ENCODE assay signal across 9 cellular contexts in genomic region chr1:56330400-56331026, GRCh38.
A peak's percentile ranks its signal among the peaks of the same experiment; 100 is the strongest.
DNase-seq lines count a peak whose midpoint lies in the region; ATAC-seq lines count a peak whose summit lies in the region.
"Had no signal": no experiment of that assay in that cellular context is flagged by ENCODE, and none has a peak within 500 bp of the region (broad histone marks: within the 10 kb centered on the region; RNA-seq: fewer than 3 reads in every experiment).

No MANE protein-coding gene starts in this region.

- intact Hi-C loops in activated naive CD4-positive, alpha-beta T cell treated with anti-CD3 and anti-CD28 coated beads for 36 hours (cut with micrococcal nuclease), result no loop called here

- H3K4me3 Mint-ChIP-seq in activated naive CD4-positive, alpha-beta T cell treated with anti-CD3 and anti-CD28 coated beads for 36 hours, result no peak overlapping the region
- no peak overlapping the region for H3K4me3 Mint-ChIP-seq in activated T-helper 17 cell treated with anti-CD3 and anti-CD28 coated beads, Interleukin-2, amount 50 U/mL, for 72 hours
- no peak overlapping the region for H3K4me3 Mint-ChIP-seq in stimulated activated naive B cell treated with anti-CD40 and anti-IgM and Interleukin-4, amounts not matched to agents 10 μg/mL and 1 μg/mL and 100 μg/mL, for 72 hours
- H3K4me3 Mint-ChIP-seq in activated CD4-positive, alpha-beta T cell treated with anti-CD3 and anti-CD28 coated beads, Interleukin-2, amount 10 ng/mL, durations not matched to agents 7 days and 5 days, result no peak overlapping the region
- H3K4me3 Mint-ChIP-seq: naive B cell had no signal

- no peaks in the 10 kb centered on the region for H3K4me1 Mint-ChIP-seq in activated naive CD4-positive, alpha-beta T cell treated with anti-CD3 and anti-CD28 coated beads for 36 hours (ENCODE audit: low read depth)
- no peaks in the 10 kb centered on the region for H3K4me1 Mint-ChIP-seq in activated T-helper 17 cell treated with anti-CD3 and anti-CD28 coated beads, Interleukin-2, amount 50 U/mL, for 72 hours
- H3K4me1 Mint-ChIP-seq in stimulated activated naive B cell treated with anti-CD40 and anti-IgM and Interleukin-4, amounts not matched to agents 10 μg/mL and 1 μg/mL and 100 μg/mL, for 72 hours, result peaks cover 10 to 12% of the 10 kb centered on the region in 2 donors
- H3K4me1 Mint-ChIP-seq in activated CD4-positive, alpha-beta T cell treated with anti-CD3 and anti-CD28 coated beads, Interleukin-2, amount 10 ng/mL, durations not matched to agents 7 days and 5 days, result peaks cover 5% of the 10 kb centered on the region
- H3K4me1 Mint-ChIP-seq: naive B cell had no signal

- H3K27me3 Mint-ChIP-seq in activated naive CD4-positive, alpha-beta T cell treated with anti-CD3 and anti-CD28 coated beads for 36 hours (ENCODE audit: low read depth), result no peaks in the 10 kb centered on the region
- no peaks in the 10 kb centered on the region for H3K27me3 Mint-ChIP-seq in activated T-helper 17 cell treated with anti-CD3 and anti-CD28 coated beads, Interleukin-2, amount 50 U/mL, for 72 hours
- H3K27me3 Mint-ChIP-seq in stimulated activated naive B cell treated with anti-CD40 and anti-IgM and Interleukin-4, amounts not matched to agents 10 μg/mL and 1 μg/mL and 100 μg/mL, for 72 hours, result no peaks in the 10 kb centered on the region
- H3K27me3 Mint-ChIP-seq in activated CD4-positive, alpha-beta T cell treated with anti-CD3 and anti-CD28 coated beads, Interleukin-2, amount 10 ng/mL, durations not matched to agents 7 days and 5 days, result no peaks in the 10 kb centered on the region

- CTCF ChIA-PET in activated naive CD4-positive, alpha-beta T cell treated with anti-CD3 and anti-CD28 coated beads for 36 hours (lab: Charles Lee), result no interaction called here
- CTCF ChIA-PET in activated CD4-positive, alpha-beta T cell treated with anti-CD3 and anti-CD28 coated beads, Interleukin-2, amount 10 ng/mL, durations not matched to agents 7 days and 5 days (lab: Charles Lee), result interaction anchor here (0.5 to 1.3 kb wide), 2 partner anchors 17 to 358 kb away, joined by 3 to 4 read pairs; no protein-coding TSS in a partner anchor

- no peaks in the 10 kb centered on the region for H3K9me3 Mint-ChIP-seq in activated naive CD4-positive, alpha-beta T cell treated with anti-CD3 and anti-CD28 coated beads, Interleukin-2, amount 50 U/mL, for 72 hours
- no peaks in the 10 kb centered on the region for H3K9me3 Mint-ChIP-seq in activated naive CD4-positive, alpha-beta T cell treated with anti-CD3 and anti-CD28 coated beads for 36 hours
- no peaks in the 10 kb centered on the region for H3K9me3 Mint-ChIP-seq in activated T-helper 17 cell treated with anti-CD3 and anti-CD28 coated beads, Interleukin-2, amount 50 U/mL, for 72 hours
- H3K9me3 Mint-ChIP-seq in stimulated activated naive B cell treated with anti-CD40 and anti-IgM and Interleukin-4, amounts not matched to agents 10 μg/mL and 1 μg/mL and 100 μg/mL, for 72 hours, result no peaks in the 10 kb centered on the region
- no peaks in the 10 kb centered on the region for H3K9me3 Mint-ChIP-seq in activated CD4-positive, alpha-beta T cell treated with anti-CD3 and anti-CD28 coated beads, Interleukin-2, amount 10 ng/mL, durations not matched to agents 7 days and 5 days

- ATAC-seq in activated naive CD4-positive, alpha-beta T cell treated with anti-CD3 and anti-CD28 coated beads, Interleukin-2, amount 50 U/mL, for 72 hours, result peak; percentile 50 to 85
- ATAC-seq in HG03066 (IDR thresholded peaks at IDR 0.05; ENCODE audit: low read depth, unreplicated experiment), result peak; percentile 84
- peak; percentile 71 for ATAC-seq in activated T-helper 17 cell treated with anti-CD3 and anti-CD28 coated beads, Interleukin-2, amount 50 U/mL, for 72 hours (replicated peaks)
- peak; percentile 87 to 91 for ATAC-seq in stimulated activated naive B cell treated with anti-CD40 and anti-IgM and Interleukin-4, amounts not matched to agents 10 μg/mL and 1 μg/mL and 100 μg/mL, for 72 hours (replicated peaks)

- no peaks in the 10 kb centered on the region for H3K36me3 Mint-ChIP-seq in activated naive CD4-positive, alpha-beta T cell treated with anti-CD3 and anti-CD28 coated beads, Interleukin-2, amount 50 U/mL, for 72 hours
- H3K36me3 Mint-ChIP-seq in activated naive CD4-positive, alpha-beta T cell treated with anti-CD3 and anti-CD28 coated beads for 36 hours (ENCODE audit: low read depth), result no peaks in the 10 kb centered on the region
- no peaks in the 10 kb centered on the region for H3K36me3 Mint-ChIP-seq in activated T-helper 17 cell treated with anti-CD3 and anti-CD28 coated beads, Interleukin-2, amount 50 U/mL, for 72 hours (ENCODE audit: low read depth)
- H3K36me3 Mint-ChIP-seq in stimulated activated naive B cell treated with anti-CD40 and anti-IgM and Interleukin-4, amounts not matched to agents 10 μg/mL and 1 μg/mL and 100 μg/mL, for 72 hours, result no peaks in the 10 kb centered on the region
- H3K36me3 Mint-ChIP-seq in activated CD4-positive, alpha-beta T cell treated with anti-CD3 and anti-CD28 coated beads, Interleukin-2, amount 10 ng/mL, durations not matched to agents 7 days and 5 days (ENCODE audit: low read depth), result no peaks in the 10 kb centered on the region
- H3K36me3 Mint-ChIP-seq: naive B cell had no signal

- DNase-seq in activated naive CD4-positive, alpha-beta T cell treated with anti-CD3 and anti-CD28 coated beads, Interleukin-2, amount 50 U/mL, for 72 hours (ENCODE audit: low spot score in 2 of 2), result no peak
- no peak for DNase-seq in activated naive CD4-positive, alpha-beta T cell treated with anti-CD3 and anti-CD28 coated beads for 36 hours
- no peak for DNase-seq in stimulated activated naive B cell treated with anti-CD40 and anti-IgM and Interleukin-4, amounts not matched to agents 10 μg/mL and 1 μg/mL and 100 μg/mL, for 72 hours
- DNase-seq in retina, result no peak
- no peak for DNase-seq in activated CD4-positive, alpha-beta T cell treated with anti-CD3 and anti-CD28 coated beads, Interleukin-2, amount 10 ng/mL, durations not matched to agents 7 days and 5 days
- DNase-seq in germinal center (ENCODE audit: low spot score), result no peak
- DNase-seq: naive B cell had no signal

- POLR2A ChIA-PET in activated CD4-positive, alpha-beta T cell treated with anti-CD3 and anti-CD28 coated beads, Interleukin-2, amount 10 ng/mL, durations not matched to agents 7 days and 5 days (lab: Charles Lee), result no interaction called here

- H3K27ac Mint-ChIP-seq in activated naive CD4-positive, alpha-beta T cell treated with anti-CD3 and anti-CD28 coated beads, Interleukin-2, amount 50 U/mL, for 72 hours, result no peak overlapping the region
- no peak overlapping the region for H3K27ac Mint-ChIP-seq in activated naive CD4-positive, alpha-beta T cell treated with anti-CD3 and anti-CD28 coated beads for 36 hours
- no peak overlapping the region for H3K27ac Mint-ChIP-seq in activated T-helper 17 cell treated with anti-CD3 and anti-CD28 coated beads, Interleukin-2, amount 50 U/mL, for 72 hours
- H3K27ac Mint-ChIP-seq in stimulated activated naive B cell treated with anti-CD40 and anti-IgM and Interleukin-4, amounts not matched to agents 10 μg/mL and 1 μg/mL and 100 μg/mL, for 72 hours, result no peak overlapping the region
- H3K27ac Mint-ChIP-seq in activated CD4-positive, alpha-beta T cell treated with anti-CD3 and anti-CD28 coated beads, Interleukin-2, amount 10 ng/mL, durations not matched to agents 7 days and 5 days, result no peak overlapping the region
